1 cellular context compared by ENCODE assay signal in the genomic region with DNA sequence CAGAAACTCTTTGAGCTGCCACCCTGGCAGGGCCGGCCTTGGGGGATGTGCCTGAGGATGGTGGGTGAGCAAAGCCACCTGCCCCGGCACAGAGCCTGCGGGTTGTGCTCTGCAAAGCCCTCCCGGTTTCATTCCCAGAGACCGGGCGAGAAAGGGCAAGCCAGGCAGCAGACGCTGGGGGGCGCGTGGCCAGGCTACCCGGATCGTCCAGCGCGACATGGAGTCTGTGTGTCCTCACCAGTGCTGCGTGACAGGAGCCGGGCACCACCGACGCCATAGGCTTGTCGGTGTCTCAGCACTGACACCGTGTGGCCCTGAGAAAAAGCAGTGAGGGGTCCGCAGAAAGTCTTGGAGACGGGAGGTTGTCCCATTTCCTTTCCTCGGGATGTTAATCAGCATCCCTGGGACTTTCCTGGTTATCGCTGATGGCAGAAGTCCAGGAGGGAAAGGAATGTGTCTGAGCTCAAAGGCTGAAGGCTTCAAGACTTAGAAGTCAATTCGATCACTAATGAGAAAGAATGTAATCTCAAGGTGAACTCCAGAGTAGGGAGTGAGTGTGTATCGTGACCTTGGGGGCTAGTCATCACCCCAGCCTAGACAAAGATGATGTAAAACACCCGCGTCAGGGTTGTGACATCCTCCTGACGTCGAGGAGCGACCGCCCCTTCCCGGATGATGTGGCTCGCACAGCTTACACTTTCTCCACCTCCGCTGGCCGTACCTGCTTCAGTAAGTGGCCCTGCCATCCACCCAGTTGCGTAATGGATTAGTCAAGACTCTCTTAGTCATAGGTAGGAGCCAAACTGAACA.
TF ChIP-seq lines count a peak whose summit lies in the region.

No MANE protein-coding gene starts in this region.

TF ChIP-seq in HepG2, 621 proteins besides CTCF, POLR2A, EP300 and RAD21 (continues in another document):
- TF ChIP-seq, protein P1, sequence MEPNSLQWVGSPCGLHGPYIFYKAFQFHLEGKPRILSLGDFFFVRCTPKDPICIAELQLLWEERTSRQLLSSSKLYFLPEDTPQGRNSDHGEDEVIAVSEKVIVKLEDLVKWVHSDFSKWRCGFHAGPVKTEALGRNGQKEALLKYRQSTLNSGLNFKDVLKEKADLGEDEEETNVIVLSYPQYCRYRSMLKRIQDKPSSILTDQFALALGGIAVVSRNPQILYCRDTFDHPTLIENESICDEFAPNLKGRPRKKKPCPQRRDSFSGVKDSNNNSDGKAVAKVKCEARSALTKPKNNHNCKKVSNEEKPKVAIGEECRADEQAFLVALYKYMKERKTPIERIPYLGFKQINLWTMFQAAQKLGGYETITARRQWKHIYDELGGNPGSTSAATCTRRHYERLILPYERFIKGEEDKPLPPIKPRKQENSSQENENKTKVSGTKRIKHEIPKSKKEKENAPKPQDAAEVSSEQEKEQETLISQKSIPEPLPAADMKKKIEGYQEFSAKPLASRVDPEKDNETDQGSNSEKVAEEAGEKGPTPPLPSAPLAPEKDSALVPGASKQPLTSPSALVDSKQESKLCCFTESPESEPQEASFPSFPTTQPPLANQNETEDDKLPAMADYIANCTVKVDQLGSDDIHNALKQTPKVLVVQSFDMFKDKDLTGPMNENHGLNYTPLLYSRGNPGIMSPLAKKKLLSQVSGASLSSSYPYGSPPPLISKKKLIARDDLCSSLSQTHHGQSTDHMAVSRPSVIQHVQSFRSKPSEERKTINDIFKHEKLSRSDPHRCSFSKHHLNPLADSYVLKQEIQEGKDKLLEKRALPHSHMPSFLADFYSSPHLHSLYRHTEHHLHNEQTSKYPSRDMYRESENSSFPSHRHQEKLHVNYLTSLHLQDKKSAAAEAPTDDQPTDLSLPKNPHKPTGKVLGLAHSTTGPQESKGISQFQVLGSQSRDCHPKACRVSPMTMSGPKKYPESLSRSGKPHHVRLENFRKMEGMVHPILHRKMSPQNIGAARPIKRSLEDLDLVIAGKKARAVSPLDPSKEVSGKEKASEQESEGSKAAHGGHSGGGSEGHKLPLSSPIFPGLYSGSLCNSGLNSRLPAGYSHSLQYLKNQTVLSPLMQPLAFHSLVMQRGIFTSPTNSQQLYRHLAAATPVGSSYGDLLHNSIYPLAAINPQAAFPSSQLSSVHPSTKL (CRISPR knock-in tag; IDR thresholded peaks at IDR 0.05): peak; percentile 58
- peak; percentile 85 for TF ChIP-seq ZNF687 (CRISPR knock-in tag; IDR thresholded peaks at IDR 0.05)
- TF ChIP-seq ZNF274 (CRISPR knock-in tag; IDR thresholded peaks at IDR 0.05): 0 out of 2 replicates have a peak, but pooled peaks have one; percentile 42
- peak; percentile 91 for TF ChIP-seq FOSL2 (CRISPR knock-in tag; IDR thresholded peaks at IDR 0.05)
- no peak for TF ChIP-seq CENPT (CRISPR knock-in tag; IDR thresholded peaks at IDR 0.05; ENCODE audit: low read depth)
- TF ChIP-seq GZF1 (CRISPR knock-in tag; IDR thresholded peaks at IDR 0.05): no peak
- TF ChIP-seq PTBP1 (IDR thresholded peaks at IDR 0.05; ENCODE audit: low read depth, low read length, poor library complexity, severe bottlenecking): no peak
- TF ChIP-seq ZNF264 (CRISPR knock-in tag; IDR thresholded peaks at IDR 0.05): 0 out of 2 replicates have a peak, but pooled peaks have one; percentile 32
- TF ChIP-seq ZNF7 (CRISPR knock-in tag; IDR thresholded peaks at IDR 0.05): no peak
- peak; percentile 39; the same call in 1 of the 2 replicates for TF ChIP-seq HDAC1 (CRISPR knock-in tag; IDR thresholded peaks at IDR 0.05)
- TF ChIP-seq ATF1 (CRISPR knock-in tag; IDR thresholded peaks at IDR 0.05): peak; percentile 1; the same call in 1 of the 2 replicates
- no peak for TF ChIP-seq PHB2 (IDR thresholded peaks at IDR 0.05; ENCODE audit: partially characterized antibody)
- TF ChIP-seq HNRNPUL1 (IDR thresholded peaks at IDR 0.05; ENCODE audit: low read depth, low read length): no peak
- TF ChIP-seq CENPX (CRISPR knock-in tag; IDR thresholded peaks at IDR 0.05): no peak
- no peak for TF ChIP-seq ZNF629 (CRISPR knock-in tag; conservative IDR thresholded peaks at IDR 0.05)
- no peak for TF ChIP-seq ATM (IDR thresholded peaks at IDR 0.05; ENCODE audit: borderline replicate concordance)
- TF ChIP-seq ZSCAN20 (CRISPR knock-in tag; IDR thresholded peaks at IDR 0.05; ENCODE audit: borderline replicate concordance): no peak
- TF ChIP-seq RBM39 (IDR thresholded peaks at IDR 0.05; ENCODE audit: low read depth, low read length, poor library complexity, severe bottlenecking): peak; percentile 74
- TF ChIP-seq NR2F2 (IDR thresholded peaks at IDR 0.05; ENCODE audit: borderline replicate concordance, low read depth): no peak
- TF ChIP-seq ZNF30 (CRISPR knock-in tag; IDR thresholded peaks at IDR 0.05): no peak
- no peak for TF ChIP-seq PRDM4 (CRISPR knock-in tag; IDR thresholded peaks at IDR 0.05; ENCODE audit: borderline replicate concordance)
- no peak for TF ChIP-seq FOSL1 (CRISPR knock-in tag; IDR thresholded peaks at IDR 0.05; ENCODE audit: borderline replicate concordance)
- peak; percentile 81 for TF ChIP-seq BORCS8-MEF2B (CRISPR knock-in tag; IDR thresholded peaks at IDR 0.05)
- TF ChIP-seq AHR (CRISPR knock-in tag; IDR thresholded peaks at IDR 0.05): peak; percentile 31; the same call in 1 of the 2 replicates
- TF ChIP-seq ZZZ3 (CRISPR knock-in tag; IDR thresholded peaks at IDR 0.05; ENCODE audit: borderline replicate concordance): no peak
- no peak for TF ChIP-seq TCF12 (IDR thresholded peaks at IDR 0.05)
- TF ChIP-seq TCF12 (CRISPR knock-in tag; IDR thresholded peaks at IDR 0.05): no peak
- TF ChIP-seq YEATS4 (CRISPR knock-in tag; IDR thresholded peaks at IDR 0.05; ENCODE audit: borderline replicate concordance): 0 out of 2 replicates have a peak, but pooled peaks have one; percentile 46
- 0 out of 2 replicates have a peak, but pooled peaks have one; percentile 41 for TF ChIP-seq HOXA9 (CRISPR knock-in tag; IDR thresholded peaks at IDR 0.05; ENCODE audit: borderline replicate concordance)
- TF ChIP-seq STAG1 (CRISPR knock-in tag; IDR thresholded peaks at IDR 0.05): peak; percentile 82
- TF ChIP-seq ZSCAN12 (CRISPR knock-in tag; IDR thresholded peaks at IDR 0.05): no peak
- TF ChIP-seq, protein P2, sequence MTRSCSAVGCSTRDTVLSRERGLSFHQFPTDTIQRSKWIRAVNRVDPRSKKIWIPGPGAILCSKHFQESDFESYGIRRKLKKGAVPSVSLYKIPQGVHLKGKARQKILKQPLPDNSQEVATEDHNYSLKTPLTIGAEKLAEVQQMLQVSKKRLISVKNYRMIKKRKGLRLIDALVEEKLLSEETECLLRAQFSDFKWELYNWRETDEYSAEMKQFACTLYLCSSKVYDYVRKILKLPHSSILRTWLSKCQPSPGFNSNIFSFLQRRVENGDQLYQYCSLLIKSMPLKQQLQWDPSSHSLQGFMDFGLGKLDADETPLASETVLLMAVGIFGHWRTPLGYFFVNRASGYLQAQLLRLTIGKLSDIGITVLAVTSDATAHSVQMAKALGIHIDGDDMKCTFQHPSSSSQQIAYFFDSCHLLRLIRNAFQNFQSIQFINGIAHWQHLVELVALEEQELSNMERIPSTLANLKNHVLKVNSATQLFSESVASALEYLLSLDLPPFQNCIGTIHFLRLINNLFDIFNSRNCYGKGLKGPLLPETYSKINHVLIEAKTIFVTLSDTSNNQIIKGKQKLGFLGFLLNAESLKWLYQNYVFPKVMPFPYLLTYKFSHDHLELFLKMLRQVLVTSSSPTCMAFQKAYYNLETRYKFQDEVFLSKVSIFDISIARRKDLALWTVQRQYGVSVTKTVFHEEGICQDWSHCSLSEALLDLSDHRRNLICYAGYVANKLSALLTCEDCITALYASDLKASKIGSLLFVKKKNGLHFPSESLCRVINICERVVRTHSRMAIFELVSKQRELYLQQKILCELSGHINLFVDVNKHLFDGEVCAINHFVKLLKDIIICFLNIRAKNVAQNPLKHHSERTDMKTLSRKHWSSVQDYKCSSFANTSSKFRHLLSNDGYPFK (CRISPR knock-in tag; IDR thresholded peaks at IDR 0.05; ENCODE audit: borderline replicate concordance): peak; percentile 52; the same call in 1 of the 2 replicates
- TF ChIP-seq, protein P3, sequence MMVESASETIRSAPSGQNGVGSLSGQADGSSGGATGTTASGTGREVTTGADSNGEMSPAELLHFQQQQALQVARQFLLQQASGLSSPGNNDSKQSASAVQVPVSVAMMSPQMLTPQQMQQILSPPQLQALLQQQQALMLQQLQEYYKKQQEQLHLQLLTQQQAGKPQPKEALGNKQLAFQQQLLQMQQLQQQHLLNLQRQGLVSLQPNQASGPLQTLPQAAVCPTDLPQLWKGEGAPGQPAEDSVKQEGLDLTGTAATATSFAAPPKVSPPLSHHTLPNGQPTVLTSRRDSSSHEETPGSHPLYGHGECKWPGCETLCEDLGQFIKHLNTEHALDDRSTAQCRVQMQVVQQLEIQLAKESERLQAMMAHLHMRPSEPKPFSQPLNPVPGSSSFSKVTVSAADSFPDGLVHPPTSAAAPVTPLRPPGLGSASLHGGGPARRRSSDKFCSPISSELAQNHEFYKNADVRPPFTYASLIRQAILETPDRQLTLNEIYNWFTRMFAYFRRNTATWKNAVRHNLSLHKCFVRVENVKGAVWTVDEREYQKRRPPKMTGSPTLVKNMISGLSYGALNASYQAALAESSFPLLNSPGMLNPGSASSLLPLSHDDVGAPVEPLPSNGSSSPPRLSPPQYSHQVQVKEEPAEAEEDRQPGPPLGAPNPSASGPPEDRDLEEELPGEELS (CRISPR knock-in tag; IDR thresholded peaks at IDR 0.05): no peak
- TF ChIP-seq ZNF510 (CRISPR knock-in tag; IDR thresholded peaks at IDR 0.05; ENCODE audit: low read depth): no peak
- TF ChIP-seq ZSCAN31 (CRISPR knock-in tag; IDR thresholded peaks at IDR 0.05; ENCODE audit: low read depth): no peak
- no peak for TF ChIP-seq DNMT3B (CRISPR knock-in tag; conservative IDR thresholded peaks at IDR 0.05)
- peak; percentile 23 for TF ChIP-seq IKZF4 (CRISPR knock-in tag; IDR thresholded peaks at IDR 0.05; ENCODE audit: borderline replicate concordance, low read depth, not compliant biosample characterization)
- peak; percentile 47; the same call in 1 of the 2 replicates for TF ChIP-seq CREB1 (IDR thresholded peaks at IDR 0.05)
- peak; percentile 70; the same call in 1 of the 2 replicates for TF ChIP-seq CREB1 (CRISPR knock-in tag; IDR thresholded peaks at IDR 0.05)
- TF ChIP-seq FOXM1 (CRISPR knock-in tag; IDR thresholded peaks at IDR 0.05): no peak
- peak; percentile 70 for TF ChIP-seq ZFP91 (CRISPR knock-in tag; IDR thresholded peaks at IDR 0.05; ENCODE audit: borderline replicate concordance)
- no peak for TF ChIP-seq SMAD9 (CRISPR knock-in tag; IDR thresholded peaks at IDR 0.05)
- TF ChIP-seq GABPB1 (CRISPR knock-in tag; IDR thresholded peaks at IDR 0.05): peak; percentile 60
